9 cellular contexts compared by ENCODE assay signal in the genomic region with DNA sequence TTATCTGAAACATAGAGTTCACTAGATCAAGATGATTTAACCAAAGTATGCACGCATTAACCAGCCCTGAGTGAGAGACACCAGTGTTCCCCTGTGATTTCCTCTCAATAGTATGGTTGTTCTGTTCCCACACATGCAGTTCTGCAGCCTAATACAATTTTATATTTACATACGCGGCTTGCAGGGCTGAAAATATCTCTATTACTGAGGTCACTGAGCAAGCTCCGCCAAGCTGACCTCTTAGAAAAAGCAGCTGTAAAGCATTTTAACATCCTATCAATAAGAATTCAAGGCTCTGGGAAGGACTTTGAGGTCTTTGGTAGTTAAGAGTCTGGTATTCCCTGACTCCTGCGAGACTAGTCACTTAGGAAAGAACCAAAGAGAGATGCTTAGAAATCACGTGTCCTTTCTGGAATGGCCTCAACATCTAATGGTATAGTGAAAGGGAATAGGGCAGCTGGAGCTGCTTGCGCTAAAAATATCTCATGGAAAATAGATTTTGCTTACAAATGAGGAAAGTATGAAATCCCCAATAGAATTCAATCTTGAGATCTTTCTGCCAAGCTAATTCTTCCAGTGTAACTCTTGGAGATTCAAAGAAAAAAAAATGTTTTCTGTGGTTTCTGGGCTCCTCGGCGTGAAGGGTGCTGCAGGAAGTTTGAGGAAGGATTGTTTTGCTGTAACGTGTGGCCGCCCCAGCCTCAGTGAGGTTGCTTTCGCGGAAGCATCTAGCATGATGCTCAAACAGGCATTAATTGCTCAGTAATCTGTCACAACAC. TPM values are rescaled to one million over a fixed set of nuclear protein-coding genes. Genes with fewer than 3 reads are reported as not detected.
DNase-seq lines count a peak whose midpoint lies in the region; ATAC-seq and TF ChIP-seq lines count a peak whose summit lies in the region.
"Had no signal": no experiment of that assay in that cellular context is flagged by ENCODE, and none has a peak within 500 bp of the region (broad histone marks: within the 10 kb centered on the region; RNA-seq: fewer than 3 reads in every experiment).

No MANE protein-coding gene starts in this region.

- intact Hi-C loops in PC-9 (cut with micrococcal nuclease; ENCODE audit: unreplicated experiment), result no loop called here

- H3F3A ChIP-seq in smooth muscle cell (ENCODE audit: low read depth) (no peaks in the 10 kb centered on the region), PC-9 (ENCODE audit: insufficient read depth, low read depth) (no peaks in the 10 kb centered on the region)

- H3K4me3 ChIP-seq in foreskin fibroblast (ENCODE audit: low read depth in 1 of 2, low read length in 2 of 2) (peak overlapping the region; percentile 2 to 45), smooth muscle cell (no peak overlapping the region), PC-9 (no peak overlapping the region)
- H3K4me3 ChIP-seq: lung had no signal

- no peak for TF ChIP-seq CTCF in foreskin fibroblast (IDR thresholded peaks at IDR 0.05; ENCODE audit: low read depth, low read length)
- no peak for TF ChIP-seq CTCF in smooth muscle cell (IDR thresholded peaks at IDR 0.05; ENCODE audit: borderline replicate concordance, insufficient read depth, poor library complexity, severe bottlenecking)
- TF ChIP-seq CTCF in PC-9 (conservative IDR thresholded peaks at IDR 0.05), result no peak

- H3K9me3 ChIP-seq in smooth muscle cell (replicated peaks; ENCODE audit: low read depth), result no peaks in the 10 kb centered on the region
- no peaks in the 10 kb centered on the region for H3K9me3 ChIP-seq in PC-9 (ENCODE audit: insufficient read depth, low read depth)

- H4K20me1 ChIP-seq in smooth muscle cell (ENCODE audit: low read depth), result no peaks in the 10 kb centered on the region
- no peaks in the 10 kb centered on the region for H4K20me1 ChIP-seq in PC-9 (ENCODE audit: insufficient read depth)

- CTCF ChIA-PET in PC-9 (lab: Charles Lee), result no interaction called here

- H2AFZ ChIP-seq in smooth muscle cell (ENCODE audit: low read depth), result peak overlapping the region; percentile 10
- no peak overlapping the region for H2AFZ ChIP-seq in PC-9

- H3K4me2 ChIP-seq in smooth muscle cell (no peak overlapping the region), PC-9 (no peak overlapping the region)

- peak; percentile 73 for ATAC-seq in GM18867 (IDR thresholded peaks at IDR 0.05; ENCODE audit: unreplicated experiment)
- ATAC-seq in HG03097 (IDR thresholded peaks at IDR 0.05; ENCODE audit: low FRiP score, unreplicated experiment), result peak; percentile 55

- no TSS peak for BruUV-seq in PC-9 (replicated peaks; lab: Mats Ljungman, UMichigan)

- H3K27me3 ChIP-seq in smooth muscle cell (ENCODE audit: low read depth), result no peaks in the 10 kb centered on the region
- no peaks in the 10 kb centered on the region for H3K27me3 ChIP-seq in PC-9 (ENCODE audit: insufficient read depth, low read depth)

- H3K4me1 ChIP-seq in smooth muscle cell (ENCODE audit: low read depth) (no peaks in the 10 kb centered on the region), PC-9 (replicated peaks; ENCODE audit: insufficient read depth) (no peaks in the 10 kb centered on the region)

- H3K9me2 ChIP-seq in PC-9 (ENCODE audit: insufficient read depth), result peaks cover 3% of the 10 kb centered on the region; the same call in 1 of the 2 replicates

- H3K27ac ChIP-seq in smooth muscle cell (ENCODE audit: low read depth), result no peak overlapping the region
- no peak overlapping the region for H3K27ac ChIP-seq in PC-9

- peak; percentile 35 for DNase-seq in activated CD4-positive, alpha-beta T cell treated with anti-CD3 and anti-CD28 coated beads for 48 hours
- DNase-seq in foreskin fibroblast, result peak; percentile 68 to 83
- DNase-seq in smooth muscle cell (lab: John Stamatoyannopoulos, UW; ENCODE audit: unreplicated experiment), result no peak
- DNase-seq in PC-9, result no peak
- DNase-seq in NCI-H526 treated with DMSO at 0.1 percent for 48 hours (lab: John Stamatoyannopoulos, UW), result no peak
- no peak for DNase-seq in HuH-7 (ENCODE audit: low spot score)

- H3K9ac ChIP-seq in smooth muscle cell (ENCODE audit: low read depth), result no peak overlapping the region

- no peaks in the 10 kb centered on the region for H3K36me3 ChIP-seq in smooth muscle cell (ENCODE audit: low read depth)
- H3K36me3 ChIP-seq in PC-9 (ENCODE audit: low read depth), result no peaks in the 10 kb centered on the region

- WGBS in smooth muscle cell (ENCODE audit: low lambda C conversion rate), result 76% methylated on average over 13 of the region's 13 CpGs

- H3K79me2 ChIP-seq in smooth muscle cell (ENCODE audit: low read depth) (no peaks in the 10 kb centered on the region), PC-9 (ENCODE audit: low read depth) (no peaks in the 10 kb centered on the region)

- POLR2A ChIA-PET in PC-9 (lab: Charles Lee; ENCODE audit: unreplicated experiment), result no interaction called here

RNA-seq across cellular contexts. Expression of a gene that starts 59.2 kb away (rescaled TPM):
- total RNA-seq in smooth muscle cell, result 0.04 TPM in 2 replicates
- polyA plus RNA-seq in smooth muscle cell, result not detected in 2 replicates
- 28.9 and 33.6 TPM in 2 replicates for total RNA-seq in PC-9 (2021)

Comparison
In these comparisons a context has a peak if more than half of its experiments do, and no peak if none do; other contexts are left out.
1. DNase-seq: peak in activated CD4-positive, alpha-beta T cell treated with anti-CD3 and anti-CD28 coated beads for 48 hours (single experiment) and foreskin fibroblast (2 of 2); none in smooth muscle cell (single experiment), PC-9 (0 of 2), NCI-H526 treated with DMSO at 0.1 percent for 48 hours (single experiment) and HuH-7 (single experiment).
2. H3K4me3 ChIP-seq: peak in foreskin fibroblast (2 of 2); none in smooth muscle cell (single experiment) and PC-9 (single experiment).
3. RNA of a gene that starts 59.2 kb away (total RNA-seq): 28.9 to 33.6 TPM in PC-9; 0.04 TPM in smooth muscle cell; every median in the first group is over 10 times any median in the second.